21 cellular contexts compared by ENCODE assay signal in the genomic region with DNA sequence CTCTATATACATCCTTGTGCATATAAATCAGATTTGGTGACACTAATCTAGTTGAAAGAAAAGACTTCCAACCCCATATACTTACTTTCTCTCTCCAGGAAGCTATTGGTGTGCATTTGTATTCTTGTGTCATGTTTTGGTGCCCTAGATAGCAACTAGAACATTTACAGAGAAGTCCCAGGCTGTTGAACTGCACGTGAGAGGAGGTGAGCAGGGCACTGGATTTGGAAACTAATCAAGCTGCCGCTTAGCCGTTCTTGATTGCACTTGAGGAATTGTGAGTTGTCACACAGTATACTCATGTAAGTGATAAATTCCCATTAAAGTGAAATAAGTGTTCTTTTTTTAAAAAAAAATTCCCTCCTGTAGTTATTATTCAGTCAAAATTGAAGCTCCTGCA. TPM values are rescaled to one million over a fixed set of nuclear protein-coding genes. Genes with fewer than 3 reads are reported as not detected.
DNase-seq lines count a peak whose midpoint lies in the region; ATAC-seq, FAIRE-seq and TF ChIP-seq lines count a peak whose summit lies in the region.
"Had no signal": no experiment of that assay in that cellular context is flagged by ENCODE, and none has a peak within 500 bp of the region (broad histone marks: within the 10 kb centered on the region; RNA-seq: fewer than 3 reads in every experiment).

No MANE protein-coding gene starts in this region.

- TF ChIP-seq RAD21 in liver (IDR thresholded peaks at IDR 0.05) (no peak), HepG2 (CRISPR knock-in tag; IDR thresholded peaks at IDR 0.05) (no peak)

- H3K36me3 ChIP-seq in liver (ENCODE audit: control insufficient read depth in 4 of 4, insufficient read depth in 3 of 4, low read depth in 1 of 4, low read length in 3 of 4) (peaks cover 0 to 6% (median under 1%) of the 10 kb centered on the region in 4 donors), HepG2 (replicated peaks in 1 of 2; ENCODE audit: control insufficient read depth in 1 of 2, insufficient read depth in 2 of 2, low read length in 2 of 2) (peaks cover 18 to 77% of the 10 kb centered on the region in 2 experiments)

- H3K4me3 ChIP-seq in liver (ENCODE audit: low read depth in 1 of 3, low read length in 3 of 3) (no peak overlapping the region), HepG2 (replicated peaks in 1 of 3; ENCODE audit: insufficient read depth in 1 of 3, low read depth in 2 of 3, low read length in 3 of 3) (no peak overlapping the region)
- H3K4me3 ChIP-seq: A549, BLaER1 had no signal

- H3K9ac ChIP-seq in liver (ENCODE audit: low read depth in 1 of 2, low read length in 2 of 2) (no peak overlapping the region), HepG2 (ENCODE audit: insufficient read depth, low read depth, low read length) (no peak overlapping the region)
- H3K9ac ChIP-seq: BLaER1 had no signal

- H3K4me2 ChIP-seq in HepG2 (ENCODE audit: low read depth, low read length), result no peak overlapping the region
- H3K4me2 ChIP-seq: A549, BLaER1 had no signal

- no TSS peak for BruUV-seq in HepG2 (replicated peaks; lab: Mats Ljungman, UMichigan)

- DNase-seq in Right ventricle myocardium superior (no peak), Right ventricle myocardium inferior (ENCODE audit: missing footprints) (no peak), HepG2 (ENCODE audit: low spot score) (no peak), left lobe of liver (ENCODE audit: low spot score) (no peak), NCI-H526 treated with DMSO at 0.1 percent for 48 hours (lab: John Stamatoyannopoulos, UW) (no peak), AG08396 (ENCODE audit: low spot score) (no peak)
- no peak for DNase-seq in stimulated activated CD4-positive, alpha-beta T cell treated with anti-CD3 and anti-CD28 coated beads, Interleukin-4, amount 100 ng/mL, for 4 hours
- DNase-seq: CD4-positive, alpha-beta memory T cell; DMS153; DMS79; GDM1; GOT3; H7 had no signal

- TF ChIP-seq POLR2A in HepG2 (IDR thresholded peaks at IDR 0.05; ENCODE audit: insufficient read depth in 1 of 2, low read depth in 2 of 2, low read length in 2 of 2), result no peak

- no peak overlapping the region for H2AFZ ChIP-seq in HepG2 (ENCODE audit: low read length)

- H3K27ac ChIP-seq in liver (ENCODE audit: low read depth in 1 of 2, low read length in 2 of 2) (no peak overlapping the region), HepG2 (ENCODE audit: extremely low read length, insufficient read depth, low read length) (no peak overlapping the region)
- H3K27ac ChIP-seq: 22Rv1, A549, BLaER1 had no signal

- 47% methylated on average over 3 of the region's 3 CpGs for WGBS in liver
- 100% methylated on average over 3 of the region's 3 CpGs for WGBS in HepG2 (ENCODE audit: low lambda C conversion rate)

- H3K27me3 ChIP-seq in liver (ENCODE audit: control insufficient read depth in 4 of 4, insufficient read depth in 4 of 4, low read length in 3 of 4) (no peaks in the 10 kb centered on the region), HepG2 (ENCODE audit: control insufficient read depth in 1 of 2, insufficient read depth in 2 of 2, low read length in 2 of 2) (no peaks in the 10 kb centered on the region)
- H3K27me3 ChIP-seq: BLaER1 had no signal

- FAIRE-seq in HepG2 (lab: Jason Lieb, UNC), result no peak
- FAIRE-seq: A549, GM12892, GM18507, HTR-8/SVneo had no signal

- H3K4me1 ChIP-seq in liver (ENCODE audit: control insufficient read depth in 4 of 4, insufficient read depth in 4 of 4, low read length in 3 of 4), result peaks cover 0 to 23% (median 13%) of the 10 kb centered on the region in 4 donors
- H3K4me1 ChIP-seq in HepG2 (ENCODE audit: insufficient read depth, low read length), result peaks cover 48% of the 10 kb centered on the region

- TF ChIP-seq EP300 in HepG2 (IDR thresholded peaks at IDR 0.05; ENCODE audit: low read depth in 2 of 2, low read length in 2 of 2) (no peak), HepG2 (CRISPR knock-in tag; IDR thresholded peaks at IDR 0.05; ENCODE audit: borderline replicate concordance) (no peak)

- in situ Hi-C loops in HepG2 (cut with HindIII; ENCODE audit: extremely low pct_ligation_motif_present, low pct_unique_long_range_greater_than_20kb), result no loop called here

- ATAC-seq in Right ventricle myocardium superior (ENCODE audit: poor library complexity) (peak; percentile 48), Right ventricle myocardium inferior (no peak), HepG2 (no peak), left lobe of liver (peak; percentile 73)
- ATAC-seq: A549, HCT116 had no signal

- CTCF ChIA-PET in HepG2 (lab: Yijun Ruan, JAX; ENCODE audit: low intra/inter-chr PET ratio, low total read pairs), result no interaction called here

- H3K9me3 ChIP-seq in liver (ENCODE audit: control insufficient read depth in 4 of 4, low read length in 3 of 4) (no peaks in the 10 kb centered on the region), HepG2 (ENCODE audit: low read length) (no peaks in the 10 kb centered on the region)
- H3K9me3 ChIP-seq: A549, BLaER1 had no signal

- peaks cover 100% of the 10 kb centered on the region for H3K79me2 ChIP-seq in HepG2 (ENCODE audit: insufficient read depth, low read length)

- peaks cover 41% of the 10 kb centered on the region for H4K20me1 ChIP-seq in HepG2 (ENCODE audit: insufficient read depth, low read length)

- intact Hi-C loops in Right ventricle myocardium superior (cut with DNase I), result no loop called here
- intact Hi-C loops in Right ventricle myocardium inferior (cut with DNase I), result no loop called here
- intact Hi-C loops in HepG2 (cut with micrococcal nuclease; ENCODE audit: unreplicated experiment), result no loop called here

- POLR2A ChIA-PET in HepG2 (lab: Yijun Ruan, JAX), result interaction anchor here (1.0 to 1.1 kb wide), 2 partner anchors 8 to 69 kb away, joined by 4 to 5 read pairs; partner anchors contain the start of genes SERPINB1 and WRNIP1

- no peak for TF ChIP-seq CTCF in liver (IDR thresholded peaks at IDR 0.05; ENCODE audit: low read depth, low read length, missing input control)
- no peak for TF ChIP-seq CTCF in HepG2 (CRISPR knock-in tag; IDR thresholded peaks at IDR 0.05)

TF ChIP-seq in liver, 16 proteins besides CTCF, POLR2A, EP300 and RAD21 (continues in another document):
- TF ChIP-seq SP1 (IDR thresholded peaks at IDR 0.05) (peak; percentile 7), FOXA1 (IDR thresholded peaks at IDR 0.05) (no peak)

TF ChIP-seq in HepG2, 621 proteins besides CTCF, POLR2A, EP300 and RAD21 (continues in another document):
- TF ChIP-seq KMT2A (CRISPR knock-in tag; IDR thresholded peaks at IDR 0.05), result no peak

RNA-seq across cellular contexts. Expression of gene WRNIP1, which starts 7.6 kb away (rescaled TPM):
- total RNA-seq in Right ventricle myocardium superior (39.8 TPM), Right ventricle myocardium inferior (40.8 TPM), liver (10 to 100 TPM; 27.8 to 32.7 TPM), HepG2 (2016; rRNA removed; fragmentation: Illumina TruSeq; extraction: Trizol) (88.9 and 90.3 TPM in 2 replicates), left lobe of liver (16.5 TPM)
- polyA plus RNA-seq in liver (10 to 100 TPM in 1 of 2 donors, 1 to 10 TPM in 1; 10.0 to 20.0 TPM), HepG2 (2011; rRNA removed) (73.4 and 77.7 TPM in 2 replicates)
- total RNA-seq in HepG2 (2016; cell fraction: cytosol; rRNA removed; fragmentation: Illumina TruSeq; extraction: Trizol; ENCODE audit: low read depth), result 14.5 and 15.0 TPM in 2 replicates
- total RNA-seq in HepG2 (2016; cell fraction: insoluble cytoplasmic fraction; rRNA removed; fragmentation: Illumina TruSeq; extraction: Trizol), result 82.7 and 90.1 TPM in 2 replicates
- total RNA-seq in HepG2 (2016; cell fraction: membrane; rRNA removed; fragmentation: Illumina TruSeq; extraction: Trizol), result 49.2 and 50.7 TPM in 2 replicates
- 48.4 and 54.7 TPM in 2 replicates for total RNA-seq in HepG2 (2016; cell fraction: nucleus; rRNA removed; fragmentation: Illumina TruSeq; extraction: Trizol)
- 83.3 and 106 TPM in 2 replicates for polyA plus RNA-seq in HepG2 (2011; cell fraction: cytosol; rRNA removed)
- 69.3 and 70.9 TPM in 2 replicates for polyA plus RNA-seq in HepG2 (2011; cell fraction: nucleus; rRNA removed)
- 57.7 and 65.4 TPM in 2 replicates for polyA plus RNA-seq in HepG2 (2012)
- 15.1 and 16.9 TPM in 2 replicates for polyA plus RNA-seq in HepG2 (2016; cell fraction: cytosol; fragmentation: Illumina TruSeq; extraction: Trizol; ENCODE audit: low read depth)
- polyA plus RNA-seq in HepG2 (2016; cell fraction: insoluble cytoplasmic fraction; fragmentation: Illumina TruSeq; extraction: Trizol; ENCODE audit: low read depth), result 96.1 and 98.5 TPM in 2 replicates
- polyA plus RNA-seq in HepG2 (2016; cell fraction: membrane; fragmentation: Illumina TruSeq; extraction: Trizol; ENCODE audit: low read depth), result 36.1 and 39.8 TPM in 2 replicates
- 90.6 and 97.4 TPM in 2 replicates for polyA plus RNA-seq in HepG2 (2016; cell fraction: nucleus; fragmentation: Illumina TruSeq; extraction: Trizol; ENCODE audit: insufficient read depth, low read depth)
- 73.1 and 84.7 TPM in 2 replicates for polyA minus RNA-seq in HepG2 (2011; rRNA and poly(A)+ RNA removed; ENCODE audit: low replicate concordance)
- polyA minus RNA-seq in HepG2 (2011; cell fraction: cytosol; rRNA and poly(A)+ RNA removed), result 32.4 and 32.5 TPM in 2 replicates
- polyA minus RNA-seq in HepG2 (2011; cell fraction: nucleus; rRNA and poly(A)+ RNA removed), result 39.9 and 43.4 TPM in 2 replicates

RNA-seq across cellular contexts. Expression of gene MYLK4, which starts 22.1 kb away (rescaled TPM):
- total RNA-seq in Right ventricle myocardium superior (1.4 TPM), Right ventricle myocardium inferior (2.0 TPM), liver (under 1 TPM; 0.59 to 0.65 TPM), HepG2 (2016; rRNA removed; fragmentation: Illumina TruSeq; extraction: Trizol) (0.15 and 0.29 TPM in 2 replicates), left lobe of liver (0.25 TPM)
- polyA plus RNA-seq in liver (under 1 TPM; 0.07 to 0.18 TPM), HepG2 (2011; rRNA removed) (0.26 and 0.46 TPM in 2 replicates)
- 0.09 and 0.10 TPM in 2 replicates for total RNA-seq in HepG2 (2016; cell fraction: cytosol; rRNA removed; fragmentation: Illumina TruSeq; extraction: Trizol; ENCODE audit: low read depth)
- total RNA-seq in HepG2 (2016; cell fraction: insoluble cytoplasmic fraction; rRNA removed; fragmentation: Illumina TruSeq; extraction: Trizol), result 0.16 and 0.32 TPM in 2 replicates
- total RNA-seq in HepG2 (2016; cell fraction: membrane; rRNA removed; fragmentation: Illumina TruSeq; extraction: Trizol), result 0.03 and 0.10 TPM in 2 replicates
- total RNA-seq in HepG2 (2016; cell fraction: nucleus; rRNA removed; fragmentation: Illumina TruSeq; extraction: Trizol), result 0.31 and 0.34 TPM in 2 replicates
- 0.07 and 0.17 TPM in 2 replicates for polyA plus RNA-seq in HepG2 (2011; cell fraction: cytosol; rRNA removed)
- polyA plus RNA-seq in HepG2 (2011; cell fraction: nucleus; rRNA removed), result 1.3 and 2.2 TPM in 2 replicates
- 0.49 and 0.50 TPM in 2 replicates for polyA plus RNA-seq in HepG2 (2012)
- 0.02 TPM in 1 of 2 replicates, not detected in the other for polyA plus RNA-seq in HepG2 (2016; cell fraction: cytosol; fragmentation: Illumina TruSeq; extraction: Trizol; ENCODE audit: low read depth)
- polyA plus RNA-seq in HepG2 (2016; cell fraction: insoluble cytoplasmic fraction; fragmentation: Illumina TruSeq; extraction: Trizol; ENCODE audit: low read depth), result 0.11 and 0.14 TPM in 2 replicates
- 0.06 and 0.08 TPM in 2 replicates for polyA plus RNA-seq in HepG2 (2016; cell fraction: membrane; fragmentation: Illumina TruSeq; extraction: Trizol; ENCODE audit: low read depth)
- polyA plus RNA-seq in HepG2 (2016; cell fraction: nucleus; fragmentation: Illumina TruSeq; extraction: Trizol; ENCODE audit: insufficient read depth, low read depth), result 0.44 and 0.70 TPM in 2 replicates
- 0.10 and 0.33 TPM in 2 replicates for polyA minus RNA-seq in HepG2 (2011; rRNA and poly(A)+ RNA removed; ENCODE audit: low replicate concordance)
- 0.09 TPM in 1 of 2 replicates, not detected in the other for polyA minus RNA-seq in HepG2 (2011; cell fraction: cytosol; rRNA and poly(A)+ RNA removed)
- 0.64 and 0.87 TPM in 2 replicates for polyA minus RNA-seq in HepG2 (2011; cell fraction: nucleus; rRNA and poly(A)+ RNA removed)

Comparison
In these comparisons a context has a peak if more than half of its experiments do, and no peak if none do; other contexts are left out.
1. ATAC-seq: peak in Right ventricle myocardium superior (single experiment) and left lobe of liver (single experiment); none in Right ventricle myocardium inferior (single experiment) and HepG2 (single experiment).